7 cellular contexts compared by ENCODE assay signal in genomic region chr12:26226629-26227375, GRCh38. TPM values are rescaled to one million over a fixed set of nuclear protein-coding genes. Genes with fewer than 3 reads are reported as not detected.
DNase-seq lines count a peak whose midpoint lies in the region; ATAC-seq and TF ChIP-seq lines count a peak whose summit lies in the region.

No MANE protein-coding gene starts in this region.

- peak overlapping the region; percentile 39 for H3K27ac ChIP-seq in left ventricle myocardium inferior (replicated peaks)
- H3K27ac ChIP-seq in CD4-positive, alpha-beta memory T cell (ENCODE audit: low read depth, low read length): no peak overlapping the region

- no peak for ATAC-seq in activated naive CD8-positive, alpha-beta T cell treated with anti-CD3 and anti-CD28 coated beads, Interleukin-2, amount 10 ng/mL, durations not matched to agents 7 days and 5 days (ENCODE audit: low read depth)

- peaks cover 12% of the 10 kb centered on the region for H3K4me1 ChIP-seq in left ventricle myocardium inferior
- no peaks in the 10 kb centered on the region for H3K4me1 ChIP-seq in CD4-positive, alpha-beta memory T cell (ENCODE audit: insufficient read depth, low read length)

- H3K4me1 Mint-ChIP-seq in activated naive CD8-positive, alpha-beta T cell treated with anti-CD3 and anti-CD28 coated beads, Interleukin-2, amount 10 ng/mL, durations not matched to agents 7 days and 5 days: peaks cover 2% of the 10 kb centered on the region
- peaks cover 0 to 2% (median 0%) of the 10 kb centered on the region in 4 donors for H3K4me1 Mint-ChIP-seq in CD4-positive, alpha-beta memory T cell

- TF ChIP-seq CTCF in left ventricle myocardium inferior (IDR thresholded peaks at IDR 0.05; ENCODE audit: borderline replicate concordance): no peak

- CTCF ChIA-PET in CD4-positive, alpha-beta memory T cell (lab: Charles Lee; ENCODE audit: partially characterized antibody): no interaction called here

- H3K36me3 ChIP-seq in left ventricle myocardium inferior: no peaks in the 10 kb centered on the region
- no peaks in the 10 kb centered on the region for H3K36me3 ChIP-seq in CD4-positive, alpha-beta memory T cell (ENCODE audit: insufficient read depth, low read length)

- H3K27me3 Mint-ChIP-seq in activated naive CD8-positive, alpha-beta T cell treated with anti-CD3 and anti-CD28 coated beads, Interleukin-2, amount 10 ng/mL, durations not matched to agents 7 days and 5 days: peaks cover 44% of the 10 kb centered on the region
- H3K27me3 Mint-ChIP-seq in CD4-positive, alpha-beta memory T cell: peaks cover 22 to 38% of the 10 kb centered on the region in 2 donors

- peaks cover 7% of the 10 kb centered on the region for H3K27me3 ChIP-seq in left ventricle myocardium inferior (ENCODE audit: low read depth)
- H3K27me3 ChIP-seq in CD4-positive, alpha-beta memory T cell (ENCODE audit: insufficient read depth, low read length): no peaks in the 10 kb centered on the region

- DNase-seq in HPDE6-E6E7 (ENCODE audit: extremely low spot score): peak; percentile 51
- DNase-seq in activated naive CD8-positive, alpha-beta T cell treated with anti-CD3 and anti-CD28 coated beads, Interleukin-2, amount 10 ng/mL, durations not matched to agents 7 days and 5 days: no peak
- peak; percentile 31 for DNase-seq in left ventricle myocardium inferior
- peak; percentile 39 to 89 (median 54) for DNase-seq in posterior cingulate gyrus
- no peak for DNase-seq in CD4-positive, alpha-beta memory T cell
- no peak for DNase-seq in MV-4-11 (lab: John Stamatoyannopoulos, UW)
- DNase-seq in GM19240 (ENCODE audit: insufficient read length, low spot score): no peak

- H3K36me3 Mint-ChIP-seq in activated naive CD8-positive, alpha-beta T cell treated with anti-CD3 and anti-CD28 coated beads, Interleukin-2, amount 10 ng/mL, durations not matched to agents 7 days and 5 days: no peaks in the 10 kb centered on the region
- H3K36me3 Mint-ChIP-seq in CD4-positive, alpha-beta memory T cell: no peaks in the 10 kb centered on the region

- no peaks in the 10 kb centered on the region for H3K9me3 ChIP-seq in left ventricle myocardium inferior (replicated peaks)
- H3K9me3 ChIP-seq in CD4-positive, alpha-beta memory T cell (ENCODE audit: control insufficient read depth in 1 of 2, low read length in 2 of 2): no peaks in the 10 kb centered on the region

- H3K4me3 ChIP-seq in left ventricle myocardium inferior: peak overlapping the region; percentile 67
- H3K4me3 ChIP-seq in CD4-positive, alpha-beta memory T cell (ENCODE audit: low read length in 2 of 2): no peak overlapping the region

- no peak overlapping the region for H3K27ac Mint-ChIP-seq in activated naive CD8-positive, alpha-beta T cell treated with anti-CD3 and anti-CD28 coated beads, Interleukin-2, amount 10 ng/mL, durations not matched to agents 7 days and 5 days
- H3K27ac Mint-ChIP-seq in CD4-positive, alpha-beta memory T cell: no peak overlapping the region

- POLR2A ChIA-PET in activated naive CD8-positive, alpha-beta T cell treated with anti-CD3 and anti-CD28 coated beads, Interleukin-2, amount 10 ng/mL, durations not matched to agents 7 days and 5 days (lab: Charles Lee): no interaction called here
- POLR2A ChIA-PET in CD4-positive, alpha-beta memory T cell (lab: Charles Lee; ENCODE audit: partially characterized antibody): no interaction called here

- intact Hi-C loops in left ventricle myocardium inferior (cut with micrococcal nuclease) (no loop called here), posterior cingulate gyrus (cut with DNase I) (loop anchor here (2.0 to 10.0 kb wide), 2 partner anchors 104 to 108 kb away; no protein-coding TSS in a partner anchor)
- intact Hi-C loops in CD4-positive, alpha-beta memory T cell (cut with micrococcal nuclease): no loop called here

- no peaks in the 10 kb centered on the region for H3K9me3 Mint-ChIP-seq in activated naive CD8-positive, alpha-beta T cell treated with anti-CD3 and anti-CD28 coated beads, Interleukin-2, amount 10 ng/mL, durations not matched to agents 7 days and 5 days
- H3K9me3 Mint-ChIP-seq in CD4-positive, alpha-beta memory T cell: peaks cover 0 to 2% (median 0%) of the 10 kb centered on the region in 8 donors

- peak overlapping the region; percentile 39 for H3K4me3 Mint-ChIP-seq in activated naive CD8-positive, alpha-beta T cell treated with anti-CD3 and anti-CD28 coated beads, Interleukin-2, amount 10 ng/mL, durations not matched to agents 7 days and 5 days
- peak overlapping the region in 1 of 8 donors; percentile 58 for H3K4me3 Mint-ChIP-seq in CD4-positive, alpha-beta memory T cell

RNA-seq across cellular contexts. Expression of gene SSPN, which starts 31.4 kb away (rescaled TPM):
- not detected for total RNA-seq in activated naive CD8-positive, alpha-beta T cell treated with anti-CD3 and anti-CD28 coated beads, Interleukin-2, amount 10 ng/mL, durations not matched to agents 7 days and 5 days
- 67.4 TPM for total RNA-seq in left ventricle myocardium inferior
- total RNA-seq in CD4-positive, alpha-beta memory T cell: not detected
- polyA plus RNA-seq in CD4-positive, alpha-beta memory T cell: 1 to 10 TPM in 1 of 2 donors, not detected in 1; 1.0 TPM

Comparison
In these comparisons a context has a peak if more than half of its experiments do, and no peak if none do; other contexts are left out.
1. DNase-seq: peak in HPDE6-E6E7 (single experiment), left ventricle myocardium inferior (single experiment) and posterior cingulate gyrus (10 of 10); none in activated naive CD8-positive, alpha-beta T cell treated with anti-CD3 and anti-CD28 coated beads, Interleukin-2, amount 10 ng/mL, durations not matched to agents 7 days and 5 days (single experiment), CD4-positive, alpha-beta memory T cell (0 of 5), MV-4-11 (single experiment) and GM19240 (single experiment).
2. RNA of gene SSPN, which starts 31.4 kb away (total RNA-seq): 67.4 TPM in left ventricle myocardium inferior (single experiment); not detected in activated naive CD8-positive, alpha-beta T cell treated with anti-CD3 and anti-CD28 coated beads, Interleukin-2, amount 10 ng/mL, durations not matched to agents 7 days and 5 days and not detected in CD4-positive, alpha-beta memory T cell; every median in the first group is over 10 times any median in the second.